In the genomic region with DNA sequence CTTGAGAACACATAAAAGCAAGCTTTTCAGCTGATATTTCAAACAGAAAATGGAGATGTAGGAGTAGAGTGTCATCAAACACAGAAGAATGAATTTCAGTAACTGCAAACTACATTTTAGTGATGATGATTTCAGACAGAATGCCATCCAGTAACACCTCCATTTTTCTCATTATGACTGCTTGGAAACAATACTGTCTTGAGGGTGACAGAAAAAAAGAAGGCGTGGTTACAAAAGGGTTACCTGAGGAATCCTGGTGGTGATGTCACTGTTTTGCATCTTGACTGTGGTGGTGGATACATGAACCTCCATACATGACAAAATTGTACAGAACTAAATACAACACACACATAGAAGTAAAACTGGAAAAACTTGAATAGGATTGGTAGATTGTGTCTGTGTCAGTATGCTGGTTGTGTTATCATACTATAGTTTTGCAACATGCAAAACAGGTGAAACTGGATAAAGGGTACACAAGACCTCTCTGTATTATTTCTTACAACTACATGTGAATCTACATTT, we compare ENCODE assay signal across 1 cellular context.
TF ChIP-seq lines count a peak whose summit lies in the region.

No MANE protein-coding gene starts in this region.

TF ChIP-seq in HepG2, 621 proteins besides CTCF, POLR2A, EP300 and RAD21:
- TF ChIP-seq ZNF703 (CRISPR knock-in tag; IDR thresholded peaks at IDR 0.05; ENCODE audit: borderline replicate concordance): no peak
- TF ChIP-seq CREB1 (IDR thresholded peaks at IDR 0.05): peak; percentile 51
- no peak for TF ChIP-seq CREB1 (CRISPR knock-in tag; IDR thresholded peaks at IDR 0.05)
